ENCODE assay signal across 8 cellular contexts in genomic region chr19:610801-611505, GRCh38. TPM values are rescaled to one million over a fixed set of nuclear protein-coding genes. Genes with fewer than 3 reads are reported as not detected.
A peak's percentile ranks its signal among the peaks of the same experiment; 100 is the strongest.
DNase-seq lines count a peak whose midpoint lies in the region; ATAC-seq lines count a peak whose summit lies in the region.

No MANE protein-coding gene starts in this region.

- POLR2A ChIA-PET in T-cell (lab: Charles Lee), result no interaction called here

- ATAC-seq in GM18511 (IDR thresholded peaks at IDR 0.05; ENCODE audit: unreplicated experiment) (peak; percentile 59), T-cell (replicated peaks in 1 of 4) (peak; percentile 74 to 80 (median 78)), HG03460 (IDR thresholded peaks at IDR 0.05; ENCODE audit: unreplicated experiment) (no peak)

- peak overlapping the region; percentile 89 to 98 (median 95) for H3K4me3 Mint-ChIP-seq in T-cell

- H3K27ac ChIP-seq in angular gyrus (ENCODE audit: low read depth, low read length), result peak overlapping the region; percentile 90

- H3K9me3 Mint-ChIP-seq in T-cell, result no peaks in the 10 kb centered on the region

- peaks cover 20 to 25% (median 25%) of the 10 kb centered on the region in 3 donors for H3K4me1 Mint-ChIP-seq in T-cell

- peak overlapping the region; percentile 93 to 98 for H3K27ac Mint-ChIP-seq in T-cell

- H3K27me3 Mint-ChIP-seq in T-cell, result no peaks in the 10 kb centered on the region

- H3K36me3 Mint-ChIP-seq in T-cell, result peaks cover 8% of the 10 kb centered on the region

- CTCF ChIA-PET in T-cell (lab: Charles Lee), result no interaction called here

- DNase-seq in T-cell, result peak in 31 of 34 experiments; percentile 14 to 69 (median 47)
- peak; percentile 72 for DNase-seq in left kidney (ENCODE audit: low read depth, low spot score)
- peak; percentile 46 for DNase-seq in stimulated activated CD8-positive, alpha-beta memory T cell treated with anti-CD3 and anti-CD28 coated beads, Interleukin-4, amount 100 ng/mL, for 24 hours (ENCODE audit: low read depth)
- DNase-seq in SKM-1 treated with dmso at 0.1 percent for 144 hours (lab: John Stamatoyannopoulos, UW; ENCODE audit: unreplicated experiment), result no peak
- DNase-seq in NCI-H524 (lab: John Stamatoyannopoulos, UW), result no peak

RNA-seq across cellular contexts. Expression of gene HCN2, which starts 21.3 kb away (rescaled TPM):
- total RNA-seq in T-cell, result 1 to 10 TPM in 4 of 5 donors, under 1 TPM in 1; 0.93 to 4.4 (median 3.6) TPM

RNA-seq across cellular contexts. Expression of gene POLRMT, which starts 22.4 kb away (rescaled TPM):
- 100 to 1,000 TPM in 3 of 5 donors, 10 to 100 TPM in 2; 61.3 to 118 (median 103) TPM for total RNA-seq in T-cell

RNA-seq across cellular contexts. Expression of gene FGF22, which starts 28.7 kb away (rescaled TPM):
- 1 to 10 TPM in 3 of 5 donors, under 1 TPM in 2; 0.35 to 3.9 (median 2.8) TPM for total RNA-seq in T-cell

RNA-seq across cellular contexts. Expression of gene BSG, which starts 38.6 kb away (rescaled TPM):
- 100 to 1,000 TPM in 4 of 5 donors, 10 to 100 TPM in 1; 89.3 to 165 (median 152) TPM for total RNA-seq in T-cell

RNA-seq across cellular contexts. Expression of gene RNF126, which starts 52.1 kb away (rescaled TPM):
- total RNA-seq in T-cell, result 100 to 1,000 TPM in 4 of 5 donors, 10 to 100 TPM in 1; 98.8 to 139 (median 118) TPM

Comparison
In these comparisons a context has a peak if more than half of its experiments do, and no peak if none do; other contexts are left out.
1. DNase-seq: peak in T-cell (31 of 34), left kidney (single experiment) and stimulated activated CD8-positive, alpha-beta memory T cell treated with anti-CD3 and anti-CD28 coated beads, Interleukin-4, amount 100 ng/mL, for 24 hours (single experiment); none in SKM-1 treated with dmso at 0.1 percent for 144 hours (single experiment) and NCI-H524 (0 of 2).